Comparison of ENCODE assay signal across 18 cellular contexts in the genomic region with DNA sequence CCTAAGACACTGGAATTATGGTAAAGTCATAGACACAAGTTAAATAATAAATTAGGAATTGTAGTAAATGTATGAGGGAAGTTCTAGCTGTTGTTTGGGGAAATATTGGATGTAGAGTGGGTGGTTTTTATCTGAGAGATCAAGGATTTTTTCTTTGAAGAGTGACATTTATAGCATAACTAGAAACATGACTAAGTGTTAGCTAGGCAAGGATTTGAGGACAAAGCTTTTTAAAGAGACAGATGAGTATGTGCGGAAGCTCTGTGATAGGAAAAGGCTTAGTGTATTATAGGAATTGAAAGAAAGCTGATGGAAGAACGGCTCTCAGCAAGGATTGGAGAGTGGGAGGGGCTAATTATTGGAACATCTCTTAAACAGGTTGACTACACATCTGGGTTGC. TPM values are rescaled to one million over a fixed set of nuclear protein-coding genes. Genes with fewer than 3 reads are reported as not detected.
"Had no signal": no experiment of that assay in that cellular context is flagged by ENCODE, and none has a peak within 500 bp of the region (broad histone marks: within the 10 kb centered on the region; RNA-seq: fewer than 3 reads in every experiment).

No MANE protein-coding gene starts in this region.

- H3K4me1 ChIP-seq: psoas muscle had no signal

- H3K27ac ChIP-seq: hepatocyte, psoas muscle, testis had no signal

- DNase-seq: activated CD4-positive, alpha-beta T cell treated with anti-CD3 and anti-CD28 coated beads, Interleukin-2, amount 50 U/mL, for 4 hours; activated naive CD4-positive, alpha-beta T cell treated with anti-CD3 and anti-CD28 coated beads for 36 hours; activated naive CD8-positive, alpha-beta T cell treated with anti-CD3 and anti-CD28 coated beads, Interleukin-2, amount 50 U/mL, for 24 hours; islet precursor cell; midbrain; psoas muscle; stimulated activated CD4-positive, alpha-beta T cell treated with anti-CD3 and anti-CD28 coated beads, Interleukin-1b, Interleukin-23, amount 100 ng/mL, for 48 hours; stimulated activated naive CD8-positive, alpha-beta T cell treated with anti-CD3 and anti-CD28 coated beads, Interleukin-15, amount 100 ng/mL, for 72 hours; T1000; testis had no signal

- ATAC-seq: activated CD4-positive, CD25-positive, alpha-beta regulatory T cell treated with anti-CD3 and anti-CD28 coated beads, Interleukin-2, amount 50 U/mL, for 24 hours; activated naive CD8-positive, alpha-beta T cell treated with anti-CD3 and anti-CD28 coated beads, Interleukin-2, amount 50 U/mL, for 24 hours; psoas muscle; sciatic nerve; stimulated activated naive CD8-positive, alpha-beta T cell treated with anti-CD3 and anti-CD28 coated beads, Interleukin-15, amount 100 ng/mL, for 72 hours had no signal

- H3K4me2 ChIP-seq: hepatocyte had no signal

- H3K27me3 ChIP-seq: hepatocyte, testis had no signal

- H2AFZ ChIP-seq: hepatocyte had no signal

- H3K9me3 ChIP-seq: psoas muscle, testis had no signal

- H3K79me2 ChIP-seq: hepatocyte had no signal

- H3K4me3 ChIP-seq: hepatocyte, lung, psoas muscle, testis had no signal

RNA-seq across cellular contexts. Expression of a gene that starts 24.5 kb away (rescaled TPM):
- total RNA-seq: activated naive CD4-positive, alpha-beta T cell treated with anti-CD3 and anti-CD28 coated beads for 36 hours; activated T-helper 2 cell treated with anti-CD3 and anti-CD28 coated beads, Interferon-gamma antibody, Interleukin-2, Interleukin-4, amounts not matched to agents 10 μg/mL and 5 μg/mL and 100 μg/mL, durations not matched to agents 14 hours and 24 hours and 36 hours; astrocyte; dermis microvascular lymphatic vessel endothelial cell; osteoblast had no signal
